In genomic region chr6:17491416-17492142, GRCh38 we compare ENCODE assay signal across 1 cellular context.
TF ChIP-seq lines count a peak whose summit lies in the region.

No MANE protein-coding gene starts in this region.

TF ChIP-seq in IMR-90, 13 proteins besides CTCF, POLR2A, EP300 and RAD21 (continued from another document):
- TF ChIP-seq MXI1 (IDR thresholded peaks at IDR 0.05; ENCODE audit: borderline replicate concordance, low read depth, low read length) (no peak), MAZ (IDR thresholded peaks at IDR 0.05; ENCODE audit: borderline replicate concordance, low read depth, low read length) (no peak), BHLHE40 (IDR thresholded peaks at IDR 0.05; ENCODE audit: low read depth, low read length) (no peak), USF2 (IDR thresholded peaks at IDR 0.05; ENCODE audit: low read depth, low read length) (no peak), MAFK (IDR thresholded peaks at IDR 0.05; ENCODE audit: low read depth, low read length) (no peak)
- TF ChIP-seq, protein P1, sequence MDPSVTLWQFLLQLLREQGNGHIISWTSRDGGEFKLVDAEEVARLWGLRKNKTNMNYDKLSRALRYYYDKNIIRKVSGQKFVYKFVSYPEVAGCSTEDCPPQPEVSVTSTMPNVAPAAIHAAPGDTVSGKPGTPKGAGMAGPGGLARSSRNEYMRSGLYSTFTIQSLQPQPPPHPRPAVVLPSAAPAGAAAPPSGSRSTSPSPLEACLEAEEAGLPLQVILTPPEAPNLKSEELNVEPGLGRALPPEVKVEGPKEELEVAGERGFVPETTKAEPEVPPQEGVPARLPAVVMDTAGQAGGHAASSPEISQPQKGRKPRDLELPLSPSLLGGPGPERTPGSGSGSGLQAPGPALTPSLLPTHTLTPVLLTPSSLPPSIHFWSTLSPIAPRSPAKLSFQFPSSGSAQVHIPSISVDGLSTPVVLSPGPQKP (IDR thresholded peaks at IDR 0.05; ENCODE audit: borderline replicate concordance, low read depth, low read length): no peak
